16 cellular contexts compared by ENCODE assay signal in the genomic region with DNA sequence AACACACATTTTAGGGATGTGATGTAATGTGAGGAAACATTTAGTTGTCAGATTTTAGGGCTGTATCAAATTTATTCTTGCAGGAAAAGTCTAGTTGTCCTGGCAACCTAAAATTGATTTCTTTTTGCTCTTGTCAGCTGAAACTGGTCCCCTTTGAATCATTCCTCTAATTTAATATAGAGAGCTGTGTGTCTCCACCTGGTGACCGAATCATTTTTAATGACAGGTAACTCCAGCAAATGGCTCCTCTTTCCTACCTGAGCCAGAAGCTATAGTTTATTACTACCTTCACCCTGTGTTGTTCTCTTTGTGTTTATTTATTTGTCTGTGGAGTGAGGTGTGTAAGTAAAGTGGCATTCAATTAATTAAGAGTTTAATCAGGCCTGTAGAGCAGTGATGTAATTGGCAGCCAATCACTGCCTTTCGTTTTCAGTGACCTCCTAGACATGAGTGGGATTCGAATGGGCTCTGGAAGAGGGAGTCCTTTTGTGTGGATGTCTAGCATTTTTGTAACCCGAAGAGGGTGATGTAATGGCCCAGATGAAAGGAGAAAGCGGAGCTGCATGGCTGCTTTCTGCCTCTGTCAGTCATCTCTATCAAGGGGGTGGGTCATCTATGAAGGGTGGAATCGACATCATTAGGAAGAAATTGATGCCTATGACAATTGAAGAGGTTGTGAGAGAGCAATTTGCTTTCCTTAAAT.
DNase-seq lines count a peak whose midpoint lies in the region; ATAC-seq and TF ChIP-seq lines count a peak whose summit lies in the region.
"Had no signal": no experiment of that assay in that cellular context is flagged by ENCODE, and none has a peak within 500 bp of the region (broad histone marks: within the 10 kb centered on the region; RNA-seq: fewer than 3 reads in every experiment).

No MANE protein-coding gene starts in this region.

- peak overlapping the region; percentile 24 for H3K27ac Mint-ChIP-seq in type B pancreatic cell
- H3K27ac Mint-ChIP-seq: nephron had no signal

- no peaks in the 10 kb centered on the region for H3K9me3 ChIP-seq in left ventricle myocardium inferior (replicated peaks)
- no peaks in the 10 kb centered on the region for H3K9me3 ChIP-seq in SJSA1 (replicated peaks)
- H3K9me3 ChIP-seq: MG63 had no signal

- TF ChIP-seq CTCF in left ventricle myocardium inferior (IDR thresholded peaks at IDR 0.05; ENCODE audit: borderline replicate concordance) (no peak), type B pancreatic cell (conservative IDR thresholded peaks at IDR 0.05) (no peak)

- peaks cover 29% of the 10 kb centered on the region for H3K36me3 Mint-ChIP-seq in type B pancreatic cell

- H3K4me1 Mint-ChIP-seq in type B pancreatic cell (ENCODE audit: unreplicated experiment) = peaks cover 47% of the 10 kb centered on the region

- H3K36me3 ChIP-seq in left ventricle myocardium inferior (no peaks in the 10 kb centered on the region), SJSA1 (peaks cover 38% of the 10 kb centered on the region)
- H3K36me3 ChIP-seq: MG63 had no signal

- DNase-seq in left ventricle myocardium inferior = no peak
- DNase-seq in Right ventricle myocardium inferior (ENCODE audit: missing footprints) = no peak
- no peak for DNase-seq in SJSA1 (ENCODE audit: low read depth in 1 of 2, low spot score in 2 of 2)
- DNase-seq in kidney tubule cell (ENCODE audit: low spot score) = peak; percentile 53
- no peak for DNase-seq in type B pancreatic cell (ENCODE audit: extremely low spot score, unreplicated experiment)
- DNase-seq in NOMO-1 treated with dmso at 0.1 percent for 144 hours (lab: John Stamatoyannopoulos, UW; ENCODE audit: unreplicated experiment) = no peak
- DNase-seq in hippocampal formation (lab: John Stamatoyannopoulos, UW) = no peak
- DNase-seq: activated CD4-positive, alpha-beta T cell treated with anti-CD3 and anti-CD28 coated beads for 4 hours; caudate nucleus; immature natural killer cell; MG63; NCI-H526 treated with DMSO at 0.1 percent for 48 hours; T-helper 1 cell had no signal

- intact Hi-C loops in left ventricle myocardium inferior (cut with micrococcal nuclease) (no loop called here), Right ventricle myocardium inferior (cut with DNase I) (no loop called here)

- H3K27me3 ChIP-seq in left ventricle myocardium inferior (ENCODE audit: low read depth) (no peaks in the 10 kb centered on the region), SJSA1 (replicated peaks) (no peaks in the 10 kb centered on the region)
- H3K27me3 ChIP-seq: MG63 had no signal

- H3K4me1 ChIP-seq in left ventricle myocardium inferior (peaks cover 66% of the 10 kb centered on the region), SJSA1 (replicated peaks) (peaks cover 46% of the 10 kb centered on the region)

- no peak overlapping the region for H3K4me3 Mint-ChIP-seq in type B pancreatic cell
- H3K4me3 Mint-ChIP-seq: immature natural killer cell, nephron had no signal

- peaks cover 5% of the 10 kb centered on the region for H3K9me3 Mint-ChIP-seq in type B pancreatic cell
- H3K9me3 Mint-ChIP-seq: immature natural killer cell, nephron had no signal

- H3K27me3 Mint-ChIP-seq in type B pancreatic cell = no peaks in the 10 kb centered on the region

- H3K27ac ChIP-seq in left ventricle myocardium inferior (replicated peaks) = peak overlapping the region; percentile 37
- peak overlapping the region; percentile 32; the same call in 1 of the 2 replicates for H3K27ac ChIP-seq in SJSA1

- ATAC-seq in Right ventricle myocardium inferior (no peak), HG03469 (IDR thresholded peaks at IDR 0.05; ENCODE audit: unreplicated experiment) (no peak)
- ATAC-seq: esophagus mucosa had no signal

- no peak overlapping the region for H3K4me3 ChIP-seq in left ventricle myocardium inferior
- H3K4me3 ChIP-seq in SJSA1 = no peak overlapping the region
- H3K4me3 ChIP-seq: MG63 had no signal
